In genomic region chr11:46666982-46667590, GRCh38 we compare ENCODE assay signal across 16 cellular contexts. TPM values are rescaled to one million over a fixed set of nuclear protein-coding genes. Genes with fewer than 3 reads are reported as not detected.
A peak's percentile ranks its signal among the peaks of the same experiment; 100 is the strongest.
DNase-seq lines count a peak whose midpoint lies in the region; ATAC-seq and TF ChIP-seq lines count a peak whose summit lies in the region.
"Had no signal": no experiment of that assay in that cellular context is flagged by ENCODE, and none has a peak within 500 bp of the region (broad histone marks: within the 10 kb centered on the region; RNA-seq: fewer than 3 reads in every experiment).

No MANE protein-coding gene starts in this region.

- no peak for DNase-seq in stomach
- no peak for DNase-seq in SW480 (ENCODE audit: low spot score)
- DNase-seq in GM19240 (ENCODE audit: insufficient read length, low spot score) = no peak
- DNase-seq in NCI-H526 (lab: John Stamatoyannopoulos, UW) = no peak
- DNase-seq: activated CD4-positive, alpha-beta T cell treated with anti-CD3 and anti-CD28 coated beads for 1 hour; activated gamma-delta T cell treated with Interleukin-2 at 50 U/mL for 16 hours; colonic mucosa; COR-L47; foreskin fibroblast; KG1; kidney; NCI-H2107 had no signal

- TF ChIP-seq CTCF in KMS-11 (conservative IDR thresholded peaks at IDR 0.05; ENCODE audit: low read depth, low read length) = no peak
- TF ChIP-seq CTCF in stomach (IDR thresholded peaks at IDR 0.05) = no peak

- no peak for ATAC-seq in GM18873 (IDR thresholded peaks at IDR 0.05; ENCODE audit: low FRiP score, unreplicated experiment)

- H3K4me2 ChIP-seq in KMS-11 = peak overlapping the region; percentile 67

- no peaks in the 10 kb centered on the region for H4K20me1 ChIP-seq in KMS-11 (ENCODE audit: insufficient read depth)

- intact Hi-C loops in stomach (cut with DNase I; ENCODE audit: low total_unique reads) = no loop called here

- peak overlapping the region; percentile 74 for H3K27ac ChIP-seq in KMS-11
- peak overlapping the region; percentile 79 for H3K27ac ChIP-seq in angular gyrus (ENCODE audit: low read depth, low read length)
- peak overlapping the region; percentile 70 for H3K27ac ChIP-seq in layer of hippocampus (ENCODE audit: low read depth, low read length)
- peak overlapping the region in 4 of 5 donors; percentile 31 to 48 (median 46) for H3K27ac ChIP-seq in stomach
- H3K27ac ChIP-seq: colonic mucosa had no signal

- TF ChIP-seq POLR2A in stomach (IDR thresholded peaks at IDR 0.05) = no peak

- H3K4me1 ChIP-seq in KMS-11 (ENCODE audit: low read depth, poor library complexity, severe bottlenecking) = peaks cover 82% of the 10 kb centered on the region
- peaks cover 0 to 41% (median 10%) of the 10 kb centered on the region in 4 donors for H3K4me1 ChIP-seq in stomach
- H3K4me1 ChIP-seq: colonic mucosa had no signal

- TF ChIP-seq EP300 in stomach (IDR thresholded peaks at IDR 0.05) = no peak

- no peaks in the 10 kb centered on the region for H3K79me2 ChIP-seq in KMS-11 (ENCODE audit: insufficient read depth, low read depth)

- H3K27me3 ChIP-seq in KMS-11 (ENCODE audit: insufficient read depth, low read depth) (no peaks in the 10 kb centered on the region), layer of hippocampus (ENCODE audit: control insufficient read depth, insufficient read depth, low read length) (no peaks in the 10 kb centered on the region), stomach (no peaks in the 10 kb centered on the region)
- H3K27me3 ChIP-seq: colonic mucosa had no signal

- 53 to 74% (median 65%) methylated on average over 2 of the region's 2 CpGs for WGBS in stomach, 5 donors

- no peaks in the 10 kb centered on the region for H3K36me3 ChIP-seq in KMS-11 (ENCODE audit: insufficient read depth)
- H3K36me3 ChIP-seq in stomach = peaks cover 65 to 100% (median 100%) of the 10 kb centered on the region in 4 donors
- H3K36me3 ChIP-seq: colonic mucosa had no signal

- no peak overlapping the region for H3K4me3 ChIP-seq in KMS-11 (IDR thresholded peaks at IDR 0.05; ENCODE audit: insufficient read depth, low read depth, low read length)
- no peak overlapping the region for H3K4me3 ChIP-seq in stomach
- H3K4me3 ChIP-seq: colonic mucosa had no signal

- peak overlapping the region; percentile 6; the same call in 1 of the 2 replicates for H3K9ac ChIP-seq in KMS-11

- no peaks in the 10 kb centered on the region for H3K9me3 ChIP-seq in stomach
- H3K9me3 ChIP-seq: colonic mucosa had no signal

- H2AFZ ChIP-seq in KMS-11 (ENCODE audit: low read depth) = no peak overlapping the region

RNA-seq across cellular contexts. Expression of gene ARHGAP1, which starts 33.3 kb away (rescaled TPM):
- total RNA-seq in stomach = 10 to 100 TPM; 21.1 to 82.9 (median 35.6) TPM
- 10 to 100 TPM; 21.2 to 29.3 (median 28.0) TPM for polyA plus RNA-seq in stomach

RNA-seq across cellular contexts. Expression of gene ZNF408, which starts 33.7 kb away (rescaled TPM):
- 10 to 100 TPM in 2 of 5 donors, 1 to 10 TPM in 3; 5.5 to 14.6 (median 6.5) TPM for total RNA-seq in stomach
- polyA plus RNA-seq in stomach = 1 to 10 TPM; 7.2 to 8.6 (median 7.6) TPM

RNA-seq across cellular contexts. Expression of gene ATG13, which starts 49.7 kb away (rescaled TPM):
- 100 to 1,000 TPM; 103 to 286 (median 115) TPM for total RNA-seq in stomach
- polyA plus RNA-seq in stomach = 10 to 100 TPM; 17.3 to 44.5 (median 42.5) TPM

RNA-seq across cellular contexts. Expression of gene HARBI1, which starts 50.1 kb away (rescaled TPM):
- 1 to 10 TPM in 2 of 5 donors, not detected in 3; 1.0 to 3.7 TPM for total RNA-seq in stomach
- polyA plus RNA-seq in stomach = 1 to 10 TPM; 1.3 to 4.0 (median 2.3) TPM

RNA-seq across cellular contexts. Expression of gene F2, which starts 51.9 kb away (rescaled TPM):
- total RNA-seq in stomach = under 1 TPM in 1 of 5 donors, not detected in 4; 0.92 TPM
- under 1 TPM in 2 of 3 donors, not detected in 1; 0.19 to 0.33 TPM for polyA plus RNA-seq in stomach
- total RNA-seq: kidney had no signal
